ENCODE assay signal across 1 cellular context in the genomic region with DNA sequence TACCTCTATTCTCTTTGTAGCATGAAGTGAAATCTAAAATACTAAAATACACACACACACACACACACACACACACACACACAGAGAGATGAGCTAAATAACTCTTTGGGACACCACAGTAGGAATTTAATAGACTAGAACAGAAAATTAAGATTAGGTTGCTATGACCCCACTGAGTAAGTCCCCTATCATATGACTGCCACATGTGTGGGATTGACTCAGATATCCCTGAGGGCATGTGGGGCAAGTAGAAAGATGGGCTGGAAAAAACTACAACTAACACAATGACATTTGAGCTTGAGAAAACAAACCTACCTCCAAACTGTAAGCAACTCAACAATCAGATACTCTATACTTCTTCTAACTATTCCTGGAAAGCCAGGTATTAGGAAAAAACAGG.
TF ChIP-seq lines count a peak whose summit lies in the region.

No MANE protein-coding gene starts in this region.

TF ChIP-seq in IMR-90, 13 proteins besides CTCF, POLR2A, EP300 and RAD21:
- TF ChIP-seq BHLHE40 (IDR thresholded peaks at IDR 0.05; ENCODE audit: low read depth, low read length): no peak
- no peak for TF ChIP-seq SMC3 (IDR thresholded peaks at IDR 0.05; ENCODE audit: low read depth, low read length)
- no peak for TF ChIP-seq RCOR1 (IDR thresholded peaks at IDR 0.05; ENCODE audit: insufficient replicate concordance, low read length)
- TF ChIP-seq CEBPB (IDR thresholded peaks at IDR 0.05; ENCODE audit: low read depth, low read length): no peak
- TF ChIP-seq RFX5 (IDR thresholded peaks at IDR 0.05; ENCODE audit: low read depth, low read length): no peak
- no peak for TF ChIP-seq MAFK (IDR thresholded peaks at IDR 0.05; ENCODE audit: low read depth, low read length)
